ENCODE assay signal across 16 cellular contexts in the genomic region with DNA sequence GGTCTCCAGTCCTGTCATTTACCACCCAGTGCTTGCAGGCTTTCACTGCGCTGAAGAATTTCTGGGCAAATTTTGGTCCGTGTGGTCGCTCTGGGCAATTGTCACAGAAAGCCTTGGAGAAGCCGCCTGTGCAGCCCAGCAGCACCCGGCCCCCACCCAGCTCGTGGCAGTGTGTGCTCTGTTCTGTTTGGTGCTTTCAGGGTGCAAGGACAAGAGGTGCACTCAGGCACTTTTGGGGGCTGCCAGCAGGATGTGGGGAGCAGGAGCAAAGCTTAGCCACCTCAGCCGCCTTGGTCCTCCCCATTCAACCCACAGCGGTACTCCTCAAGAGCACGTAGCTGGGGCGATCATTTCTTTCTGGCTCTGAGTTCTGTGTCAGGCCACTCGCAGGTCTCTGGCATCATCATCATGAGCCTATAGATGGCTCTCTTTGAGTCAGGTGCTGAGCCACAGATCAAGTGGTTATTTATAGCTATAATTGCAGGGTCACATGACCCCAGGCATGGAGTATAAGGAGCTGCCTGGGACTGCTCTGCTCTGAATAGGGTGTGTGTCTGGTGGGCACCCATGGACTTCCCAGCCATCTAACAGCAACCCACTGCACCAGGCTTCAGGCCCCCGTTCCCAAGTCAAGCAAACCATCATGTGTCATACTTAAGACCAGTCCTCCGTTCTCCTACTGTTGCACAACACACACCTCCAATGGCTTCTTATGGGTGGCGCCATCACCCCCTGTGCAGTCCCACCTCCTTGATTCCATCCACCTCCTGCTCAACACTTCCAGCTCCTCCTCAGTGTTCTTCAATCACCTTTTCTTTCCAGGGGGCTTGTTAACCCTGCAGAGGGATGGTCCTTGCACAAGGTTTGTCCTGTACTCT. TPM values are rescaled to one million over a fixed set of nuclear protein-coding genes. Genes with fewer than 3 reads are reported as not detected.
"Had no signal": no experiment of that assay in that cellular context is flagged by ENCODE, and none has a peak within 500 bp of the region (broad histone marks: within the 10 kb centered on the region; RNA-seq: fewer than 3 reads in every experiment).

No MANE protein-coding gene starts in this region.

- H3K4me2 ChIP-seq: neural progenitor cell, smooth muscle cell had no signal

- H3K9ac ChIP-seq: neural progenitor cell had no signal

- H3K27ac ChIP-seq: dorsolateral prefrontal cortex, neural progenitor cell, ovary, right lobe of liver, SJCRH30 had no signal

- H2AFZ ChIP-seq: neural progenitor cell had no signal

- H3K4me3 ChIP-seq: dorsolateral prefrontal cortex, neural progenitor cell, ovary, right lobe of liver, SJCRH30, smooth muscle cell had no signal

- H3K4me1 Mint-ChIP-seq: neural progenitor cell had no signal

- H3K27ac Mint-ChIP-seq: activated naive CD8-positive, alpha-beta T cell; neural progenitor cell; stimulated activated naive B cell treated with anti-CD40 and anti-IgM and Interleukin-4, amounts not matched to agents 10 μg/mL and 1 μg/mL and 100 μg/mL, for 72 hours had no signal

- ATAC-seq: stimulated activated naive B cell treated with anti-CD40 and anti-IgM and Interleukin-4, amounts not matched to agents 10 μg/mL and 1 μg/mL and 100 μg/mL, for 72 hours had no signal

- H3K36me3 Mint-ChIP-seq: activated naive CD8-positive, alpha-beta T cell; neural progenitor cell; stimulated activated naive B cell treated with anti-CD40 and anti-IgM and Interleukin-4, amounts not matched to agents 10 μg/mL and 1 μg/mL and 100 μg/mL, for 72 hours had no signal

- H3K36me3 ChIP-seq: neural progenitor cell, ovary, right lobe of liver, SJCRH30 had no signal

- DNase-seq: activated CD4-positive, alpha-beta T cell treated with anti-CD3 and anti-CD28 coated beads, Interleukin-2, amount 50 U/mL, for 1 hour; activated CD4-positive, CD25-positive, alpha-beta regulatory T cell treated with anti-CD3 and anti-CD28 coated beads, Interleukin-2, amount 50 U/mL, for 72 hours; amygdala; caudate nucleus; dorsolateral prefrontal cortex; hypothalamus; ovary; SJCRH30; stimulated activated CD4-positive, alpha-beta T cell treated with anti-CD3 and anti-CD28 coated beads, Interleukin-4, amount 100 ng/mL, for 24 hours; stimulated activated naive B cell treated with anti-CD40 and anti-IgM and Interleukin-4, amounts not matched to agents 10 μg/mL and 1 μg/mL and 100 μg/mL, for 72 hours; T-helper 2 cell had no signal

- H3K4me3 Mint-ChIP-seq: activated naive CD8-positive, alpha-beta T cell; neural progenitor cell; stimulated activated naive B cell treated with anti-CD40 and anti-IgM and Interleukin-4, amounts not matched to agents 10 μg/mL and 1 μg/mL and 100 μg/mL, for 72 hours had no signal

- H3K9me3 ChIP-seq: ovary, right lobe of liver, SJCRH30 had no signal

- H3K27me3 ChIP-seq: neural progenitor cell, ovary, right lobe of liver, SJCRH30 had no signal

- H3K4me1 ChIP-seq: neural progenitor cell, SJCRH30 had no signal

- H3K9me3 Mint-ChIP-seq: neural progenitor cell had no signal

RNA-seq across cellular contexts. Expression of a gene that starts 18.1 kb away (rescaled TPM):
- total RNA-seq: myocyte had no signal
